ENCODE assay signal across 21 cellular contexts in genomic region chr3:128407986-128408692, GRCh38. TPM values are rescaled to one million over a fixed set of nuclear protein-coding genes. Genes with fewer than 3 reads are reported as not detected.
DNase-seq lines count a peak whose midpoint lies in the region; ATAC-seq and TF ChIP-seq lines count a peak whose summit lies in the region.
"Had no signal": no experiment of that assay in that cellular context is flagged by ENCODE, and none has a peak within 500 bp of the region (broad histone marks: within the 10 kb centered on the region; RNA-seq: fewer than 3 reads in every experiment).

No MANE protein-coding gene starts in this region.

- intact Hi-C loops in lower lobe of right lung (cut with DNase I), result no loop called here

- H3K4me1 Mint-ChIP-seq in WTC11 (peaks cover 20% of the 10 kb centered on the region), neural progenitor cell (peaks cover 24% of the 10 kb centered on the region)

- no peak overlapping the region for H3K4me2 ChIP-seq in neural progenitor cell
- H3K4me2 ChIP-seq: A549 had no signal

- DNase-seq in H7 (peak; percentile 78), NCI-H69 (lab: John Stamatoyannopoulos, UW) (peak; percentile 54), WTC11 (ENCODE audit: low spot score) (no peak), neural progenitor cell (ENCODE audit: low spot score) (no peak), GM10248 (ENCODE audit: extremely low spot score) (no peak), CD1c-positive myeloid dendritic cell (ENCODE audit: extremely low spot score) (no peak), NCI-H524 treated with DMSO at 0.1 percent for 48 hours (lab: John Stamatoyannopoulos, UW) (no peak), lower lobe of right lung (no peak)
- DNase-seq: AML-193; CD4-positive, CD25-positive, alpha-beta regulatory T cell; CD8-positive, alpha-beta memory T cell; COR-L47; GDM1; GOT3; Karpas-422; KBM-7 had no signal

- H3K4me3 ChIP-seq in H7 (ENCODE audit: insufficient read depth, low read depth, low read length) (no peak overlapping the region), neural progenitor cell (no peak overlapping the region), lower lobe of right lung (no peak overlapping the region)
- H3K4me3 ChIP-seq: A549, HAP-1 had no signal

- H3K27me3 Mint-ChIP-seq in WTC11 (ENCODE audit: low read depth) (no peaks in the 10 kb centered on the region), neural progenitor cell (ENCODE audit: insufficient read depth, low read depth) (peaks cover 12% of the 10 kb centered on the region)
- H3K27me3 Mint-ChIP-seq: CD4-positive, CD25-positive, alpha-beta regulatory T cell; CD8-positive, alpha-beta memory T cell had no signal

- no peak overlapping the region for H2AFZ ChIP-seq in neural progenitor cell (replicated peaks)

- CTCF ChIA-PET in WTC11 (lab: Charles Lee) (interaction anchor here (0.6 to 2.1 kb wide), 5 partner anchors 9 to 176 kb away, joined by 3 to 7 read pairs (median 4); no protein-coding TSS in a partner anchor), GM10248 (lab: Yijun Ruan, JAX) (no interaction called here)

- no peaks in the 10 kb centered on the region for H3K79me2 ChIP-seq in neural progenitor cell (ENCODE audit: low read depth)

- H3K4me3 Mint-ChIP-seq in WTC11, result no peak overlapping the region
- H3K4me3 Mint-ChIP-seq in neural progenitor cell, result no peak overlapping the region
- H3K4me3 Mint-ChIP-seq: CD4-positive, CD25-positive, alpha-beta regulatory T cell; CD8-positive, alpha-beta memory T cell had no signal

- peaks cover 12% of the 10 kb centered on the region for H3F3A ChIP-seq in neural progenitor cell (ENCODE audit: low read depth)

- no peaks in the 10 kb centered on the region for H3K9me3 Mint-ChIP-seq in WTC11
- no peaks in the 10 kb centered on the region for H3K9me3 Mint-ChIP-seq in neural progenitor cell
- H3K9me3 Mint-ChIP-seq: CD4-positive, CD25-positive, alpha-beta regulatory T cell; CD8-positive, alpha-beta memory T cell had no signal

- H3K9me3 ChIP-seq in neural progenitor cell (ENCODE audit: low read depth), result no peaks in the 10 kb centered on the region
- no peaks in the 10 kb centered on the region for H3K9me3 ChIP-seq in lower lobe of right lung
- H3K9me3 ChIP-seq: A549, HAP-1 had no signal

- H3K27ac Mint-ChIP-seq in WTC11 (peak overlapping the region; percentile 70), neural progenitor cell (peak overlapping the region; percentile 57)
- H3K27ac Mint-ChIP-seq: CD4-positive, CD25-positive, alpha-beta regulatory T cell; CD8-positive, alpha-beta memory T cell had no signal

- H4K20me1 ChIP-seq in neural progenitor cell (ENCODE audit: low read depth), result no peaks in the 10 kb centered on the region

- H3K4me1 ChIP-seq in neural progenitor cell (peaks cover 16% of the 10 kb centered on the region), lower lobe of right lung (no peaks in the 10 kb centered on the region)
- H3K4me1 ChIP-seq: A549, HAP-1 had no signal

- ATAC-seq in WTC11 (no peak), lower lobe of right lung (no peak)

- H3K27ac ChIP-seq in neural progenitor cell (no peak overlapping the region), lower lobe of right lung (no peak overlapping the region)
- H3K27ac ChIP-seq: A549, HL-60 had no signal

- TF ChIP-seq CTCF in WTC11 (IDR thresholded peaks at IDR 0.05) (no peak), neural progenitor cell (IDR thresholded peaks at IDR 0.05) (no peak), GM10248 (IDR thresholded peaks at IDR 0.05; ENCODE audit: control extremely low read depth, extremely low read depth, low read depth, missing control alignments) (no peak), lower lobe of right lung (IDR thresholded peaks at IDR 0.05) (no peak)

- H3K27me3 ChIP-seq in H7 (ENCODE audit: control insufficient read depth, insufficient read depth, low read length), result no peaks in the 10 kb centered on the region
- H3K27me3 ChIP-seq in neural progenitor cell, result no peaks in the 10 kb centered on the region
- no peaks in the 10 kb centered on the region for H3K27me3 ChIP-seq in lower lobe of right lung (ENCODE audit: low read depth)

- POLR2A ChIA-PET in WTC11 (lab: Charles Lee), result no interaction called here
- POLR2A ChIA-PET in GM10248 (lab: Yijun Ruan, JAX), result no interaction called here

- H3K36me3 ChIP-seq in H7 (replicated peaks; ENCODE audit: control insufficient read depth, insufficient read depth, low read length), result no peaks in the 10 kb centered on the region
- no peaks in the 10 kb centered on the region for H3K36me3 ChIP-seq in neural progenitor cell
- H3K36me3 ChIP-seq in lower lobe of right lung, result no peaks in the 10 kb centered on the region
- H3K36me3 ChIP-seq: HAP-1 had no signal

- H3K36me3 Mint-ChIP-seq in WTC11, result no peaks in the 10 kb centered on the region
- H3K36me3 Mint-ChIP-seq in neural progenitor cell, result peaks cover 2% of the 10 kb centered on the region
- H3K36me3 Mint-ChIP-seq: CD4-positive, CD25-positive, alpha-beta regulatory T cell had no signal

- no peak overlapping the region for H3K9ac ChIP-seq in neural progenitor cell

TF ChIP-seq in WTC11, 78 proteins besides CTCF, POLR2A, EP300 and RAD21:
- TF ChIP-seq MAX (CRISPR knock-in tag; IDR thresholded peaks at IDR 0.05) (no peak), ERG (CRISPR knock-in tag; IDR thresholded peaks at IDR 0.05) (no peak), GTF2I (CRISPR knock-in tag; conservative IDR thresholded peaks at IDR 0.05) (no peak), NFYB (CRISPR knock-in tag; conservative IDR thresholded peaks at IDR 0.05; ENCODE audit: low read depth) (no peak), TEAD4 (CRISPR knock-in tag; IDR thresholded peaks at IDR 0.05) (no peak), FOXP4 (CRISPR knock-in tag; IDR thresholded peaks at IDR 0.05) (no peak), EMX1 (CRISPR knock-in tag; IDR thresholded peaks at IDR 0.05) (no peak), SOX15 (CRISPR knock-in tag; IDR thresholded peaks at IDR 0.05) (no peak), ATF2 (CRISPR knock-in tag; IDR thresholded peaks at IDR 0.05; ENCODE audit: borderline replicate concordance, low read depth) (no peak), ZNF121 (CRISPR knock-in tag; IDR thresholded peaks at IDR 0.05) (no peak), NFE2L1 (CRISPR knock-in tag; IDR thresholded peaks at IDR 0.05) (no peak), SMAD4 (CRISPR knock-in tag; IDR thresholded peaks at IDR 0.05) (no peak), PREB (CRISPR knock-in tag; IDR thresholded peaks at IDR 0.05; ENCODE audit: borderline replicate concordance) (no peak), NR1H2 (CRISPR knock-in tag; IDR thresholded peaks at IDR 0.05) (no peak)
TF ChIP-seq in WTC11: peak in this region for 0.

RNA-seq across cellular contexts. Expression of gene DNAJB8, which starts 58.6 kb away (rescaled TPM):
- not detected in 2 replicates for total RNA-seq in H7 (2014; rRNA removed; shearing (Covaris generic))
- not detected in 3 replicates for total RNA-seq in WTC11 (2021)
- not detected in 2 replicates for total RNA-seq in neural progenitor cell (ENCODE audit: low replicate concordance)
- not detected for total RNA-seq in lower lobe of right lung
- total RNA-seq: CD4-positive, CD25-positive, alpha-beta regulatory T cell; CD8-positive, alpha-beta memory T cell; Daoy; HT1080 had no signal

Comparison
In these comparisons a context has a peak if more than half of its experiments do, and no peak if none do; other contexts are left out.
1. DNase-seq: peak in H7 (single experiment) and NCI-H69 (single experiment); none in WTC11 (single experiment), neural progenitor cell (single experiment), GM10248 (single experiment), CD1c-positive myeloid dendritic cell (single experiment), NCI-H524 treated with DMSO at 0.1 percent for 48 hours (single experiment) and lower lobe of right lung (single experiment).